Comparison of ENCODE assay signal across 8 cellular contexts in the genomic region with DNA sequence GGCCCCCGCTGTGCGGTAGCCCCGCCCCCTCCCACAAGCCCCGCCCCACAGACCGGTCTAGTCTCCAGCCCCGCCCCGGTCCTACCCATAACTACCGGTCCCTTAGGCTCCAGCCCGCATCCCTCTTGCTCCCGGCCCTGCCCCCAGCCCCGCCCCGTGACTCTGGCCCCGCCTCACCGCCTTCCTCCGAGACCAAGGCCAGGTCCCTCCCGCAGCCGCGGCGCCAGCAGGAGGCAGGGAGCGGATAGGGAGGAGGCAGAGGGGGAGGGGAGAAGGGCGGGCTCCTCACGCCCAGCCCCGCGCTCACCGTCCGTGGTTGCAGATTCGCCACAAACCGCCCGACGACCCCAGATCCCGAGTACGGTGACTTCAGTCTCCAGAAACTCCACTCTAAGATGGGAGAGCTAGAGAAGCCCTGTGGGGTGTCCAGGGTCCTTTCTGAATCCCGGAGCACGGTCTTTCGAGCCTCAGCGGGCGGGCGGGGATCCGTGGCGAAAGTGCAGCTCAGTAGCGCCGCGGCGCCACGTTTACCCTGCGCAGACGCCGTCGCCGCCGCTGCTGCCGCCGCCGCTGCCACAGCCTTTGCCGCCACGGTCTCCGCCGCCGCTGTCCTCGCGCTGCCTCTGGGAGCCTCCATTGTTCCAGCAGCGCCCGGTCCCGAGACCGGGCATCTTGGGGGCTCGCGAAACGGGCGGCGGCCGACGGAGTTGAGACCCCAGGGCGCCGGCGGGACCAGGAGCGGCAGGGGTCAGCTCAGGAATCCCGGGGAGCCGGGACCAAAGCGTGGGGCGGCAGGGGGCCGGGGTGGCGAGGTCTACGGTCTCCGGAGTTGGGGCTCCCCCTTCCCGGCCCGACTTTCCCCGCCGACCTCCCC. TPM values are rescaled to one million over a fixed set of nuclear protein-coding genes. Genes with fewer than 3 reads are reported as not detected.
DNase-seq lines count a peak whose midpoint lies in the region; ATAC-seq, FAIRE-seq and TF ChIP-seq lines count a peak whose summit lies in the region.

A gene with protein sequence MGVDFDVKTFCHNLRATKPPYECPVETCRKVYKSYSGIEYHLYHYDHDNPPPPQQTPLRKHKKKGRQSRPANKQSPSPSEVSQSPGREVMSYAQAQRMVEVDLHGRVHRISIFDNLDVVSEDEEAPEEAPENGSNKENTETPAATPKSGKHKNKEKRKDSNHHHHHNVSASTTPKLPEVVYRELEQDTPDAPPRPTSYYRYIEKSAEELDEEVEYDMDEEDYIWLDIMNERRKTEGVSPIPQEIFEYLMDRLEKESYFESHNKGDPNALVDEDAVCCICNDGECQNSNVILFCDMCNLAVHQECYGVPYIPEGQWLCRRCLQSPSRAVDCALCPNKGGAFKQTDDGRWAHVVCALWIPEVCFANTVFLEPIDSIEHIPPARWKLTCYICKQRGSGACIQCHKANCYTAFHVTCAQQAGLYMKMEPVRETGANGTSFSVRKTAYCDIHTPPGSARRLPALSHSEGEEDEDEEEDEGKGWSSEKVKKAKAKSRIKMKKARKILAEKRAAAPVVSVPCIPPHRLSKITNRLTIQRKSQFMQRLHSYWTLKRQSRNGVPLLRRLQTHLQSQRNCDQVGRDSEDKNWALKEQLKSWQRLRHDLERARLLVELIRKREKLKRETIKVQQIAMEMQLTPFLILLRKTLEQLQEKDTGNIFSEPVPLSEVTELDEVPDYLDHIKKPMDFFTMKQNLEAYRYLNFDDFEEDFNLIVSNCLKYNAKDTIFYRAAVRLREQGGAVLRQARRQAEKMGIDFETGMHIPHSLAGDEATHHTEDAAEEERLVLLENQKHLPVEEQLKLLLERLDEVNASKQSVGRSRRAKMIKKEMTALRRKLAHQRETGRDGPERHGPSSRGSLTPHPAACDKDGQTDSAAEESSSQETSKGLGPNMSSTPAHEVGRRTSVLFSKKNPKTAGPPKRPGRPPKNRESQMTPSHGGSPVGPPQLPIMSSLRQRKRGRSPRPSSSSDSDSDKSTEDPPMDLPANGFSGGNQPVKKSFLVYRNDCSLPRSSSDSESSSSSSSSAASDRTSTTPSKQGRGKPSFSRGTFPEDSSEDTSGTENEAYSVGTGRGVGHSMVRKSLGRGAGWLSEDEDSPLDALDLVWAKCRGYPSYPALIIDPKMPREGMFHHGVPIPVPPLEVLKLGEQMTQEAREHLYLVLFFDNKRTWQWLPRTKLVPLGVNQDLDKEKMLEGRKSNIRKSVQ (N-terminal part only) (plus strand): TSS at position 530 of the 874 bp plus-strand sequence. CDS start 2,406 bp downstream, outside the sequence.

- TF ChIP-seq POLR2A in GM12891 (IDR thresholded peaks at IDR 0.05; ENCODE audit: low read depth, low read length), result peak; percentile 39; the same call in 1 of the 2 replicates
- TF ChIP-seq POLR2A in heart left ventricle (IDR thresholded peaks at IDR 0.05), result peak in 1 of 2 donors; percentile 61
- peak in 3 of 4 donors; percentile 58 to 80 (median 59) for TF ChIP-seq POLR2A in upper lobe of left lung (IDR thresholded peaks at IDR 0.05)

- ATAC-seq in HG02840 (IDR thresholded peaks at IDR 0.05; ENCODE audit: low FRiP score, unreplicated experiment) (peak; percentile 89), T-cell (replicated peaks in 1 of 4) (peak; percentile 92 to 95 (median 94)), heart left ventricle (peak; percentile 99 to 100 (median 99)), upper lobe of left lung (ENCODE audit: low FRiP score in 2 of 2) (peak; percentile 97 to 100)

- WGBS in adipose tissue, 3 donors, result 1 to 2% (median 1%) methylated on average over 70 to 88 of the region's 88 CpGs
- WGBS in heart left ventricle, 4 donors, result 0 to 1% (median 0%) methylated on average over 44 to 88 of the region's 88 CpGs
- 1% methylated on average over 18 to 35 of the region's 88 CpGs for WGBS in upper lobe of left lung, 2 donors

- H3K4me1 ChIP-seq in heart left ventricle, result peaks cover 9 to 52% (median 24%) of the 10 kb centered on the region in 12 donors
- peaks cover 21 to 44% (median 24%) of the 10 kb centered on the region in 4 donors for H3K4me1 ChIP-seq in upper lobe of left lung

- peak; percentile 92 for FAIRE-seq in GM12891 (lab: Jason Lieb, UNC)

- peak within 1 kb of the TSS; percentile 93 to 98 for H3K27ac Mint-ChIP-seq in T-cell

- H3K4me3 Mint-ChIP-seq in T-cell, result peak within 1 kb of the TSS; percentile 83 to 91 (median 90)

- H3K27me3 Mint-ChIP-seq in T-cell, result no peaks in the 10 kb centered on the region

- CTCF ChIA-PET in T-cell (lab: Charles Lee), result interaction anchor here (0.6 to 1.6 kb wide), 5 partner anchors 16 to 227 kb away, joined by 3 to 4 read pairs (median 4); partner anchors contain the start of genes ARPC4 (in 1 of the 2) and MTMR14 (in 1 of the 2)

- TF ChIP-seq EP300 in upper lobe of left lung (IDR thresholded peaks at IDR 0.05), result no peak

- intact Hi-C loops in heart left ventricle (cut with DNase I), result loop anchor here in 7 of 10 donors (1.0 to 10.0 kb wide), 7 partner anchors 18 to 229 kb away; partner anchors contain the start of genes ARPC4 (in 4 of the 7), OGG1 (in 4 of the 7) and TADA3 (in 4 of the 7)
- intact Hi-C loops in posterior cingulate gyrus (cut with DNase I), result loop anchor here (5.0 kb wide), 1 partner anchor 84 kb away; the partner anchor contains the start of gene MTMR14

- TF ChIP-seq CTCF in heart left ventricle (IDR thresholded peaks at IDR 0.05) (peak in 5 of 12 donors; percentile 8 to 28 (median 21)), upper lobe of left lung (IDR thresholded peaks at IDR 0.05) (peak in 4 of 6 experiments; percentile 16 to 45 (median 26))

- H3K36me3 Mint-ChIP-seq in T-cell, result peaks cover 22% of the 10 kb centered on the region

- H3K9me3 ChIP-seq in heart left ventricle (no peaks in the 10 kb centered on the region), upper lobe of left lung (no peaks in the 10 kb centered on the region)

- peaks cover 0 to 27% (median 23%) of the 10 kb centered on the region in 9 donors for H3K36me3 ChIP-seq in heart left ventricle
- H3K36me3 ChIP-seq in upper lobe of left lung, result peaks cover 4 to 26% (median 14%) of the 10 kb centered on the region in 4 donors

- DNase-seq in GM12891 (ENCODE audit: insufficient read length, low spot score) (peak; percentile 99), NCI-H1436 treated with DMSO at 0.1 percent for 48 hours (lab: John Stamatoyannopoulos, UW) (peak; percentile 68), T-cell (peak; percentile 94 to 100 (median 99)), heart left ventricle (peak; percentile 99 to 100 (median 100)), posterior cingulate gyrus (peak; percentile 97 to 100 (median 99)), upper lobe of left lung (peak; percentile 100)

- H3K27me3 ChIP-seq in heart left ventricle, result no peaks in the 10 kb centered on the region
- H3K27me3 ChIP-seq in upper lobe of left lung, result no peaks in the 10 kb centered on the region

- peaks cover 61 to 66% (median 66%) of the 10 kb centered on the region in 3 donors for H3K4me1 Mint-ChIP-seq in T-cell

- H3K27ac ChIP-seq in adipose tissue (ENCODE audit: low read depth, low read length) (peak within 1 kb of the TSS; percentile 77), heart left ventricle (peak within 1 kb of the TSS; percentile 91 to 100 (median 97)), upper lobe of left lung (peak within 1 kb of the TSS; percentile 93 to 96 (median 96))

- peak within 1 kb of the TSS; percentile 82 to 100 (median 98) for H3K4me3 ChIP-seq in heart left ventricle
- peak within 1 kb of the TSS; percentile 61 to 89 (median 80) for H3K4me3 ChIP-seq in upper lobe of left lung

- H3K9me3 Mint-ChIP-seq in T-cell, result no peaks in the 10 kb centered on the region

- POLR2A ChIA-PET in T-cell (lab: Charles Lee), result interaction anchor here in 1 of 2 donors (0.6 to 0.8 kb wide), 2 partner anchors 162 to 336 kb away, joined by 3 to 9 read pairs; no protein-coding TSS in a partner anchor

TF ChIP-seq in GM12891, 5 proteins besides CTCF, POLR2A, EP300 and RAD21:
- peak; percentile 51; the same call in 1 of the 2 replicates for TF ChIP-seq TAF1 (IDR thresholded peaks at IDR 0.05; ENCODE audit: low read depth, low read length)
- peak; percentile 13 for TF ChIP-seq PAX5 (IDR thresholded peaks at IDR 0.05; ENCODE audit: insufficient read depth, low read length, severe bottlenecking)
- no peak for TF ChIP-seq POU2F2 (IDR thresholded peaks at IDR 0.05; ENCODE audit: low read depth, low read length)
- TF ChIP-seq SPI1 (IDR thresholded peaks at IDR 0.05; ENCODE audit: low read depth, low read length), result no peak
- TF ChIP-seq POLR2AphosphoS5 (IDR thresholded peaks at IDR 0.05; ENCODE audit: low read depth, low read length), result peak; percentile 44

RNA-seq across cellular contexts. Expression of the gene that starts here (rescaled TPM):
- 11.0 TPM for polyA plus RNA-seq in GM12891 (2012; ENCODE audit: low read depth, missing spikeins)
- total RNA-seq in T-cell, result 10 to 100 TPM; 28.6 to 46.3 (median 39.0) TPM
- polyA plus RNA-seq in adipose tissue, result 10 to 100 TPM in 1 of 3 donors, 1 to 10 TPM in 2; 4.8 to 12.8 (median 7.5) TPM
- total RNA-seq in heart left ventricle, result 10 to 100 TPM in 6 of 9 donors, 1 to 10 TPM in 3; 9.0 to 17.8 (median 10.6) TPM
- 10 to 100 TPM in 1 of 2 donors, 1 to 10 TPM in 1; 5.5 to 12.0 TPM for polyA plus RNA-seq in heart left ventricle
- 10 to 100 TPM; 18.8 to 44.0 (median 26.5) TPM for total RNA-seq in upper lobe of left lung

Comparison
In these comparisons a context has a peak if more than half of its experiments do, and no peak if none do; other contexts are left out.
1. Peak in every context shown above with its lines: DNase-seq, ATAC-seq, H3K4me3 ChIP-seq and H3K27ac ChIP-seq.